In the genomic region with DNA sequence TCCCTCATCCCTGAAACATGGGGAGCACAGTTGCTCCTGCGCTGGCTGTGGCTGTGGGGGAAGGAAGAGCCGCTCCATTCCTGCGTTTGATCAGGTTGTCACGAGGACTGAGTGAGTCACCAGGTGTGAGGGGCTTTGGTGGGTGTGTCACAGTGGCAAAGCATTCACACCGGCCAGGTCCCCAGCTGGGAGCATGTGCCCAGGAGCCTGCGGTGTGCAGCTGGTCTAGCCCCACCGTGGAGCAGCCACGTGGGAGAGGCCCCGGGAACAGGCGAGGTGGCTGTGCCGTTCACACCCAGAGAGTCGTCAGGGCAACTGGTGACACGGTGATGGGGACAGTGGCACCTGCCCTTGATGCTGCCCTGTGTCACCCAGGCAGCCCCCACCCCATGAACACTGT, we compare ENCODE assay signal across 13 cellular contexts. TPM values are rescaled to one million over a fixed set of nuclear protein-coding genes. Genes with fewer than 3 reads are reported as not detected.
DNase-seq lines count a peak whose midpoint lies in the region; ATAC-seq and TF ChIP-seq lines count a peak whose summit lies in the region.
"Had no signal": no experiment of that assay in that cellular context is flagged by ENCODE, and none has a peak within 500 bp of the region (broad histone marks: within the 10 kb centered on the region; RNA-seq: fewer than 3 reads in every experiment).

No MANE protein-coding gene starts in this region.

- TF ChIP-seq POLR2A in tibial nerve (IDR thresholded peaks at IDR 0.05), result no peak

- no peak overlapping the region for H3K4me2 ChIP-seq in SK-N-SH
- H3K4me2 ChIP-seq in neuronal stem cell (ENCODE audit: insufficient read depth, low read length, poor library complexity, severe bottlenecking), result no peak overlapping the region

- POLR2A ChIA-PET in SK-N-SH (lab: Yijun Ruan, JAX), result interaction anchor here (1.8 kb wide), 1 partner anchor 14 kb away, joined by 4 read pairs; no protein-coding TSS in a partner anchor
- POLR2A ChIA-PET in CD4-positive, alpha-beta T cell (lab: Charles Lee), result no interaction called here

- H3K36me3 ChIP-seq in SK-N-SH (replicated peaks in 1 of 2; ENCODE audit: control insufficient read depth in 1 of 2, insufficient read depth in 2 of 2, low read length in 1 of 2) (peaks cover 76 to 93% of the 10 kb centered on the region in 2 experiments), neuronal stem cell (replicated peaks in 1 of 2; ENCODE audit: control insufficient read depth in 2 of 2, insufficient read depth in 2 of 2, low read length in 2 of 2) (no peaks in the 10 kb centered on the region), tibial nerve (peaks cover 1 to 73% (median 4%) of the 10 kb centered on the region in 3 donors)

- no peaks in the 10 kb centered on the region for H3K9me3 Mint-ChIP-seq in CD4-positive, alpha-beta T cell

- H4K91ac ChIP-seq in neuronal stem cell (ENCODE audit: low read depth, low read length, poor library complexity), result no peak overlapping the region

- peaks cover 100% of the 10 kb centered on the region for H4K20me1 ChIP-seq in SK-N-SH (ENCODE audit: insufficient read depth)

- H3K27ac Mint-ChIP-seq in CD4-positive, alpha-beta T cell, result no peak overlapping the region

- intact Hi-C loops in CD4-positive, alpha-beta T cell (cut with DNase I, micrococcal nuclease), result no loop called here

- 43% methylated on average over 3 of the region's 13 CpGs for WGBS in SK-N-SH (ENCODE audit: low lambda C conversion rate)
- no CpG with 5 or more reads among the region's 13 CpGs for WGBS in neuronal stem cell (ENCODE audit: extremely low coverage in 2 of 2, insufficient read length in 2 of 2, insufficient replicate concordance in 1 of 2), 2 donors
- WGBS in tibial nerve, 2 donors, result 60 to 71% methylated on average over 13 of the region's 13 CpGs

- H3K9me2 ChIP-seq in SK-N-SH, result no peaks in the 10 kb centered on the region

- ATAC-seq in SK-N-SH treated with all-trans-retinoic acid at 6 μM for 48 hours (no peak), GM21619 (IDR thresholded peaks at IDR 0.05; ENCODE audit: unreplicated experiment) (no peak)
- no peak for ATAC-seq in CD4-positive, alpha-beta T cell (ENCODE audit: poor library complexity)

- no peaks in the 10 kb centered on the region for H3K4me1 Mint-ChIP-seq in CD4-positive, alpha-beta T cell (ENCODE audit: low read depth)

- H2AFZ ChIP-seq in SK-N-SH (ENCODE audit: low read depth), result no peak overlapping the region
- no peak overlapping the region for H2AFZ ChIP-seq in neuronal stem cell (ENCODE audit: low read length)

- no peak overlapping the region for H4K8ac ChIP-seq in neuronal stem cell (ENCODE audit: low read depth, low read length)

- H2BK15ac ChIP-seq in neuronal stem cell (ENCODE audit: low read length), result no peak overlapping the region

- peaks cover 4% of the 10 kb centered on the region for H3K79me1 ChIP-seq in neuronal stem cell (ENCODE audit: low read depth, low read length)

- CTCF ChIA-PET in SK-N-SH (lab: Yijun Ruan, JAX), result interaction anchor here (1.2 to 1.5 kb wide), 2 partner anchors 12 to 15 kb away, joined by 3 to 4 read pairs; no protein-coding TSS in a partner anchor
- CTCF ChIA-PET in CD4-positive, alpha-beta T cell (lab: Charles Lee), result no interaction called here

- H3K4me3 Mint-ChIP-seq in CD4-positive, alpha-beta T cell, result no peak overlapping the region

- peak overlapping the region; percentile 46 for H2AK5ac ChIP-seq in neuronal stem cell (ENCODE audit: low read depth, low read length)

- peaks cover 100% of the 10 kb centered on the region for H3K79me2 ChIP-seq in SK-N-SH (ENCODE audit: insufficient read depth)

- H3K4me1 ChIP-seq in SK-N-SH (ENCODE audit: control insufficient read depth in 1 of 2, insufficient read depth in 2 of 2, low read depth in 1 of 2, low read length in 1 of 2) (peaks cover 18 to 93% of the 10 kb centered on the region in 2 experiments), neuronal stem cell (ENCODE audit: control insufficient read depth in 2 of 2, insufficient read depth in 1 of 2, low read depth in 1 of 2, low read length in 2 of 2) (peaks cover 0 to 3% of the 10 kb centered on the region in 2 donors), tibial nerve (peaks cover 0 to 100% (median 82%) of the 10 kb centered on the region in 4 donors)

- H3K27me3 ChIP-seq in SK-N-SH (ENCODE audit: insufficient read depth) (no peaks in the 10 kb centered on the region), neuronal stem cell (ENCODE audit: control insufficient read depth in 3 of 3, insufficient read depth in 3 of 3, low read depth in 1 of 3, low read length in 3 of 3) (peaks cover 0 to 92% (median 3%) of the 10 kb centered on the region in 3 experiments), tibial nerve (no peaks in the 10 kb centered on the region)
- H3K27me3 ChIP-seq in CD4-positive, alpha-beta T cell (ENCODE audit: control insufficient read depth, insufficient read depth, low read length), result no peaks in the 10 kb centered on the region

- H3K9me3 ChIP-seq in SK-N-SH, result no peaks in the 10 kb centered on the region
- H3K9me3 ChIP-seq in neuronal stem cell (replicated peaks in 1 of 2; ENCODE audit: control insufficient read depth in 2 of 2, insufficient read depth in 1 of 2, low read depth in 1 of 2, low read length in 2 of 2), result no peaks in the 10 kb centered on the region
- no peaks in the 10 kb centered on the region for H3K9me3 ChIP-seq in tibial nerve
- H3K9me3 ChIP-seq in CD4-positive, alpha-beta T cell (ENCODE audit: control insufficient read depth, low read length), result no peaks in the 10 kb centered on the region

- H3K18ac ChIP-seq in neuronal stem cell (ENCODE audit: low read length), result no peak overlapping the region

- H3K14ac ChIP-seq in neuronal stem cell (ENCODE audit: low read length), result no peak overlapping the region

- no peak overlapping the region for H3K4me3 ChIP-seq in SK-N-SH (ENCODE audit: low read depth in 2 of 2, low read length in 1 of 2)
- no peak overlapping the region for H3K4me3 ChIP-seq in coronary artery
- no peak overlapping the region for H3K4me3 ChIP-seq in neuronal stem cell (ENCODE audit: low read length in 2 of 2)
- H3K4me3 ChIP-seq in tibial nerve, result no peak overlapping the region

- no peak for TF ChIP-seq RAD21 in SK-N-SH (IDR thresholded peaks at IDR 0.05; ENCODE audit: low read length)

- no peak overlapping the region for H2BK120ac ChIP-seq in neuronal stem cell (ENCODE audit: low read depth, low read length)

- H3F3A ChIP-seq in SK-N-SH (replicated peaks; ENCODE audit: insufficient read depth), result peaks cover 91% of the 10 kb centered on the region

- H3K27ac ChIP-seq in SK-N-SH (ENCODE audit: low read depth in 2 of 2, low read length in 1 of 2) (peak overlapping the region; percentile 60 to 98), coronary artery (peak overlapping the region; percentile 79 to 83), neuronal stem cell (replicated peaks; ENCODE audit: low read length) (no peak overlapping the region), tibial nerve (peak overlapping the region; percentile 19 to 88 (median 84))
- H3K27ac ChIP-seq in CD4-positive, alpha-beta T cell (ENCODE audit: low read depth, low read length), result no peak overlapping the region

- no peak for TF ChIP-seq EP300 in SK-N-SH (IDR thresholded peaks at IDR 0.05; ENCODE audit: borderline replicate concordance in 1 of 2, low read depth in 1 of 2, low read length in 1 of 2)
- TF ChIP-seq EP300 in tibial nerve (IDR thresholded peaks at IDR 0.05), result no peak

- no peaks in the 10 kb centered on the region for H3K36me3 Mint-ChIP-seq in CD4-positive, alpha-beta T cell (ENCODE audit: low read depth)

- H2BK12ac ChIP-seq in neuronal stem cell (ENCODE audit: low read length), result no peak overlapping the region

- H3K23ac ChIP-seq in neuronal stem cell (ENCODE audit: low read depth, low read length, poor library complexity), result peak overlapping the region; percentile 80

- no peak overlapping the region for H2BK5ac ChIP-seq in neuronal stem cell (ENCODE audit: low read length)

- no peak overlapping the region for H3K9ac ChIP-seq in SK-N-SH
- H3K9ac ChIP-seq in neuronal stem cell (ENCODE audit: low read depth, low read length, poor library complexity), result no peak overlapping the region

- TF ChIP-seq CTCF in SK-N-SH (IDR thresholded peaks at IDR 0.05), result no peak
- no peak for TF ChIP-seq CTCF in coronary artery (IDR thresholded peaks at IDR 0.05)
- TF ChIP-seq CTCF in tibial nerve (IDR thresholded peaks at IDR 0.05), result no peak
- TF ChIP-seq CTCF in CD4-positive, alpha-beta T cell (IDR thresholded peaks at IDR 0.05), result no peak

- DNase-seq in SK-N-SH, result no peak
- no peak for DNase-seq in coronary artery (ENCODE audit: low spot score)
- DNase-seq in neuronal stem cell (ENCODE audit: low spot score), result no peak
- no peak for DNase-seq in tibial nerve (ENCODE audit: low spot score in 2 of 2)
- no peak for DNase-seq in stimulated activated CD4-positive, alpha-beta T cell treated with anti-CD3 and anti-CD28 coated beads, Interleukin-4, amount 100 ng/mL, for 24 hours
- no peak for DNase-seq in CD4-positive, alpha-beta T cell
- DNase-seq: central memory CD4-positive, alpha-beta T cell; DMS53; erythroblast; NCI-H1436 treated with DMSO at 0.1 percent for 48 hours; NCI-H524 treated with DMSO at 0.1 percent for 48 hours had no signal

- H3K4ac ChIP-seq in neuronal stem cell (ENCODE audit: low read length), result no peak overlapping the region

- H3K27me3 Mint-ChIP-seq in CD4-positive, alpha-beta T cell, result no peaks in the 10 kb centered on the region

TF ChIP-seq in SK-N-SH, 30 proteins besides CTCF, POLR2A, EP300 and RAD21:
- TF ChIP-seq POLR2AphosphoS5 (IDR thresholded peaks at IDR 0.05; ENCODE audit: low read depth, low read length), result 0 out of 2 replicates have a peak, but pooled peaks have one; percentile 10
- no peak for TF ChIP-seq GABPA (IDR thresholded peaks at IDR 0.05; ENCODE audit: low read depth)

TF ChIP-seq in SK-N-SH treated with all-trans-retinoic acid at 6 μM for 48 hours, 23 proteins besides CTCF, POLR2A, EP300 and RAD21 (continues in another document):
- TF ChIP-seq, protein P1, sequence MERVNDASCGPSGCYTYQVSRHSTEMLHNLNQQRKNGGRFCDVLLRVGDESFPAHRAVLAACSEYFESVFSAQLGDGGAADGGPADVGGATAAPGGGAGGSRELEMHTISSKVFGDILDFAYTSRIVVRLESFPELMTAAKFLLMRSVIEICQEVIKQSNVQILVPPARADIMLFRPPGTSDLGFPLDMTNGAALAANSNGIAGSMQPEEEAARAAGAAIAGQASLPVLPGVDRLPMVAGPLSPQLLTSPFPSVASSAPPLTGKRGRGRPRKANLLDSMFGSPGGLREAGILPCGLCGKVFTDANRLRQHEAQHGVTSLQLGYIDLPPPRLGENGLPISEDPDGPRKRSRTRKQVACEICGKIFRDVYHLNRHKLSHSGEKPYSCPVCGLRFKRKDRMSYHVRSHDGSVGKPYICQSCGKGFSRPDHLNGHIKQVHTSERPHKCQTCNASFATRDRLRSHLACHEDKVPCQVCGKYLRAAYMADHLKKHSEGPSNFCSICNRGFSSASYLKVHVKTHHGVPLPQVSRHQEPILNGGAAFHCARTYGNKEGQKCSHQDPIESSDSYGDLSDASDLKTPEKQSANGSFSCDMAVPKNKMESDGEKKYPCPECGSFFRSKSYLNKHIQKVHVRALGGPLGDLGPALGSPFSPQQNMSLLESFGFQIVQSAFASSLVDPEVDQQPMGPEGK (CRISPR knock-in tag; IDR thresholded peaks at IDR 0.05; ENCODE audit: borderline replicate concordance), result no peak

RNA-seq across cellular contexts. Expression of a gene that starts 47.6 kb away (rescaled TPM):
- 4.5 TPM in 2 replicates for polyA plus RNA-seq in SK-N-SH (2012; rRNA removed)
- 4.1 and 4.4 TPM in 2 replicates for polyA plus RNA-seq in SK-N-SH (2012; cell fraction: cytosol; rRNA removed)
- polyA plus RNA-seq in SK-N-SH (2012; cell fraction: nucleus; rRNA removed), result 5.8 and 6.8 TPM in 2 replicates
- 4.4 TPM for polyA plus RNA-seq in neuronal stem cell (2013, experiment 1 of 2)
- polyA plus RNA-seq in neuronal stem cell (2013, experiment 2 of 2), result 4.3 TPM
- 10 to 100 TPM; 18.9 to 43.5 (median 27.2) TPM for total RNA-seq in tibial nerve
- total RNA-seq in CD4-positive, alpha-beta T cell, result 1 to 10 TPM; 9.1 to 9.3 TPM

Comparison
In these comparisons a context has a peak if more than half of its experiments do, and no peak if none do; other contexts are left out.
1. H3K27ac ChIP-seq: peak in SK-N-SH (2 of 2), coronary artery (2 of 2) and tibial nerve (4 of 4); none in neuronal stem cell (single experiment) and CD4-positive, alpha-beta T cell (single experiment).